ENCODE assay signal across 13 cellular contexts in genomic region chr11:72744474-72744873, GRCh38. TPM values are rescaled to one million over a fixed set of nuclear protein-coding genes. Genes with fewer than 3 reads are reported as not detected.
DNase-seq lines count a peak whose midpoint lies in the region; ATAC-seq lines count a peak whose summit lies in the region.
"Had no signal": no experiment of that assay in that cellular context is flagged by ENCODE, and none has a peak within 500 bp of the region (broad histone marks: within the 10 kb centered on the region; RNA-seq: fewer than 3 reads in every experiment).

No MANE protein-coding gene starts in this region.

- H3K23ac ChIP-seq in mesenchymal stem cell (ENCODE audit: low read length in 2 of 2) (no peak overlapping the region), neuronal stem cell (ENCODE audit: low read depth, low read length, poor library complexity) (no peak overlapping the region)

- peaks cover 60 to 96% (median 85%) of the 10 kb centered on the region in 10 experiments for H3K4me1 ChIP-seq in BLaER1 treated with 17β-estradiol and CSF1 and Interleukin-3, amounts not matched to agents 10 nM and 100 nM
- H3K4me1 ChIP-seq in mesenchymal stem cell (ENCODE audit: control insufficient read depth, insufficient read depth, low read depth, low read length): peaks cover 26% of the 10 kb centered on the region
- H3K4me1 ChIP-seq in neuronal stem cell (ENCODE audit: control insufficient read depth in 2 of 2, insufficient read depth in 1 of 2, low read depth in 1 of 2, low read length in 2 of 2): peaks cover 5 to 9% of the 10 kb centered on the region in 2 donors
- H3K4me1 ChIP-seq: SJCRH30 had no signal

- H4K20me1 ChIP-seq in BLaER1 treated with 17β-estradiol and CSF1 and Interleukin-3, amounts not matched to agents 10 nM and 100 nM: peaks cover 51 to 91% (median 83%) of the 10 kb centered on the region in 11 experiments

- no peak overlapping the region for H3K4me3 ChIP-seq in BLaER1 treated with 17β-estradiol and CSF1 and Interleukin-3, amounts not matched to agents 10 nM and 100 nM
- H3K4me3 ChIP-seq in mesenchymal stem cell (ENCODE audit: insufficient read depth in 1 of 2, low read depth in 1 of 2, low read length in 2 of 2): no peak overlapping the region
- no peak overlapping the region for H3K4me3 ChIP-seq in neuronal stem cell (ENCODE audit: low read length in 2 of 2)
- H3K4me3 ChIP-seq: SJCRH30 had no signal

- 77% methylated on average over 5 of the region's 6 CpGs for whole genome bisulfite sequencing in mesenchymal stem cell
- no CpG with 5 or more reads among the region's 6 CpGs for WGBS in neuronal stem cell (ENCODE audit: extremely low coverage in 2 of 2, insufficient read length in 2 of 2, insufficient replicate concordance in 1 of 2), 2 donors

- H3K79me1 ChIP-seq in mesenchymal stem cell (replicated peaks; ENCODE audit: low read length, poor library complexity, severe bottlenecking) (peaks cover 50% of the 10 kb centered on the region), neuronal stem cell (ENCODE audit: low read depth, low read length) (peaks cover 6% of the 10 kb centered on the region)

- ATAC-seq in GM18867 (IDR thresholded peaks at IDR 0.05; ENCODE audit: unreplicated experiment) (peak; percentile 2), SK-N-SH treated with all-trans-retinoic acid at 6 μM for 48 hours (no peak)

- no peaks in the 10 kb centered on the region for H3K27me3 Mint-ChIP-seq in activated T-helper 1 cell treated with anti-CD3 and anti-CD28 coated beads, Interleukin-12 subunit alpha, Interleukin-12 subunit beta, Interleukin-2, Interleukin-4 antibody, amounts not matched to agents 30 ng/mL and 10 ng/mL and 1 ng/mL, durations not matched to agents 14 hours and 24 hours and 36 hours (ENCODE audit: insufficient read depth)

- peak overlapping the region in 1 of 2 experiments; percentile 34 for H3K4ac ChIP-seq in mesenchymal stem cell (ENCODE audit: low read depth in 1 of 2, low read length in 2 of 2)
- no peak overlapping the region for H3K4ac ChIP-seq in neuronal stem cell (ENCODE audit: low read length)

- no peak overlapping the region for H2AK5ac ChIP-seq in mesenchymal stem cell (ENCODE audit: low read length, severe bottlenecking)
- no peak overlapping the region for H2AK5ac ChIP-seq in neuronal stem cell (ENCODE audit: low read depth, low read length)

- H4K91ac ChIP-seq in mesenchymal stem cell (ENCODE audit: low read length) (no peak overlapping the region), neuronal stem cell (ENCODE audit: low read depth, low read length, poor library complexity) (no peak overlapping the region)

- peak overlapping the region in 5 of 11 experiments; percentile 1 to 44 (median 40); a peak in 3 of 22 replicates for H3K9ac ChIP-seq in BLaER1 treated with 17β-estradiol and CSF1 and Interleukin-3, amounts not matched to agents 10 nM and 100 nM
- H3K9ac ChIP-seq in mesenchymal stem cell (ENCODE audit: low read length) (peak overlapping the region; percentile 3), neuronal stem cell (ENCODE audit: low read depth, low read length, poor library complexity) (no peak overlapping the region)

- peak overlapping the region in 1 of 2 experiments; percentile 3 for H2BK12ac ChIP-seq in mesenchymal stem cell (ENCODE audit: low read length in 2 of 2)
- H2BK12ac ChIP-seq in neuronal stem cell (ENCODE audit: low read length): no peak overlapping the region

- H3K27ac Mint-ChIP-seq in activated T-helper 1 cell treated with anti-CD3 and anti-CD28 coated beads, Interleukin-12 subunit alpha, Interleukin-12 subunit beta, Interleukin-2, Interleukin-4 antibody, amounts not matched to agents 30 ng/mL and 10 ng/mL and 1 ng/mL, durations not matched to agents 14 hours and 24 hours and 36 hours: peak overlapping the region; percentile 75

- H2BK15ac ChIP-seq in mesenchymal stem cell (ENCODE audit: low read depth, poor library complexity, severe bottlenecking): no peak overlapping the region
- no peak overlapping the region for H2BK15ac ChIP-seq in neuronal stem cell (ENCODE audit: low read length)

- H3K27me3 ChIP-seq in BLaER1 treated with 17β-estradiol and CSF1 and Interleukin-3, amounts not matched to agents 10 nM and 100 nM: no peaks in the 10 kb centered on the region
- no peaks in the 10 kb centered on the region for H3K27me3 ChIP-seq in mesenchymal stem cell (ENCODE audit: control insufficient read depth in 1 of 2, insufficient read depth in 1 of 2, low read length in 2 of 2)
- no peaks in the 10 kb centered on the region for H3K27me3 ChIP-seq in neuronal stem cell (ENCODE audit: control insufficient read depth in 3 of 3, insufficient read depth in 3 of 3, low read depth in 1 of 3, low read length in 3 of 3)
- H3K27me3 ChIP-seq: SJCRH30 had no signal

- H3K18ac ChIP-seq in mesenchymal stem cell (ENCODE audit: low read depth in 1 of 2, low read length in 2 of 2): no peak overlapping the region
- H3K18ac ChIP-seq in neuronal stem cell (ENCODE audit: low read length): no peak overlapping the region

- intact Hi-C loops in activated T-helper 1 cell treated with anti-CD3 and anti-CD28 coated beads, Interleukin-12 subunit alpha, Interleukin-12 subunit beta, Interleukin-2, Interleukin-4 antibody, amounts not matched to agents 30 ng/mL and 10 ng/mL and 1 ng/mL, durations not matched to agents 14 hours and 24 hours and 36 hours (cut with micrococcal nuclease): no loop called here

- H2AFZ ChIP-seq in mesenchymal stem cell (ENCODE audit: low read depth, low read length) (no peak overlapping the region), neuronal stem cell (ENCODE audit: low read length) (no peak overlapping the region)

- H4K8ac ChIP-seq in mesenchymal stem cell (ENCODE audit: low read length) (no peak overlapping the region), neuronal stem cell (ENCODE audit: low read depth, low read length) (no peak overlapping the region)

- peaks cover 0 to 24% (median 6%) of the 10 kb centered on the region in 11 experiments; a peak in 9 of 22 replicates for H3K36me3 ChIP-seq in BLaER1 treated with 17β-estradiol and CSF1 and Interleukin-3, amounts not matched to agents 10 nM and 100 nM
- H3K36me3 ChIP-seq in mesenchymal stem cell (ENCODE audit: control insufficient read depth in 1 of 2, insufficient read depth in 2 of 2, low read depth in 1 of 2, low read length in 2 of 2) (peaks cover 9 to 10% of the 10 kb centered on the region in 2 experiments), neuronal stem cell (replicated peaks in 1 of 2; ENCODE audit: control insufficient read depth in 2 of 2, insufficient read depth in 2 of 2, low read length in 2 of 2) (no peaks in the 10 kb centered on the region)
- H3K36me3 ChIP-seq: SJCRH30 had no signal

- peak overlapping the region; percentile 49 to 100 (median 68) for H3K4me2 ChIP-seq in BLaER1 treated with 17β-estradiol and CSF1 and Interleukin-3, amounts not matched to agents 10 nM and 100 nM
- H3K4me2 ChIP-seq in mesenchymal stem cell (ENCODE audit: low read length, poor library complexity, severe bottlenecking) (no peak overlapping the region), neuronal stem cell (ENCODE audit: insufficient read depth, low read length, poor library complexity, severe bottlenecking) (no peak overlapping the region)

- H3K9me3 Mint-ChIP-seq in activated T-helper 1 cell treated with anti-CD3 and anti-CD28 coated beads, Interleukin-12 subunit alpha, Interleukin-12 subunit beta, Interleukin-2, Interleukin-4 antibody, amounts not matched to agents 30 ng/mL and 10 ng/mL and 1 ng/mL, durations not matched to agents 14 hours and 24 hours and 36 hours: no peaks in the 10 kb centered on the region

- H3K14ac ChIP-seq in mesenchymal stem cell (ENCODE audit: low read length in 2 of 2): no peak overlapping the region
- no peak overlapping the region for H3K14ac ChIP-seq in neuronal stem cell (ENCODE audit: low read length)

- H2BK120ac ChIP-seq in mesenchymal stem cell (ENCODE audit: low read depth, low read length) (no peak overlapping the region), neuronal stem cell (ENCODE audit: low read depth, low read length) (no peak overlapping the region)

- peak overlapping the region in 6 of 11 experiments; percentile 14 to 59 (median 38); a peak in 9 of 22 replicates for H3K27ac ChIP-seq in BLaER1 treated with 17β-estradiol and CSF1 and Interleukin-3, amounts not matched to agents 10 nM and 100 nM
- H3K27ac ChIP-seq in mesenchymal stem cell (ENCODE audit: low read length, poor library complexity, severe bottlenecking) (no peak overlapping the region), neuronal stem cell (replicated peaks; ENCODE audit: low read length) (no peak overlapping the region)
- H3K27ac ChIP-seq: SJCRH30 had no signal

- H3K36me3 Mint-ChIP-seq in activated T-helper 1 cell treated with anti-CD3 and anti-CD28 coated beads, Interleukin-12 subunit alpha, Interleukin-12 subunit beta, Interleukin-2, Interleukin-4 antibody, amounts not matched to agents 30 ng/mL and 10 ng/mL and 1 ng/mL, durations not matched to agents 14 hours and 24 hours and 36 hours (ENCODE audit: low read depth): peaks cover 5% of the 10 kb centered on the region

- H3K4me3 Mint-ChIP-seq in activated T-helper 1 cell treated with anti-CD3 and anti-CD28 coated beads, Interleukin-12 subunit alpha, Interleukin-12 subunit beta, Interleukin-2, Interleukin-4 antibody, amounts not matched to agents 30 ng/mL and 10 ng/mL and 1 ng/mL, durations not matched to agents 14 hours and 24 hours and 36 hours: no peak overlapping the region

- H2BK5ac ChIP-seq in mesenchymal stem cell (ENCODE audit: low read depth, low read length, poor library complexity, severe bottlenecking) (no peak overlapping the region), neuronal stem cell (ENCODE audit: low read length) (no peak overlapping the region)

- peaks cover 48% of the 10 kb centered on the region for H3K4me1 Mint-ChIP-seq in activated T-helper 1 cell treated with anti-CD3 and anti-CD28 coated beads, Interleukin-12 subunit alpha, Interleukin-12 subunit beta, Interleukin-2, Interleukin-4 antibody, amounts not matched to agents 30 ng/mL and 10 ng/mL and 1 ng/mL, durations not matched to agents 14 hours and 24 hours and 36 hours (ENCODE audit: low read depth)

- DNase-seq in activated T-helper 1 cell treated with anti-CD3 and anti-CD28 coated beads, Interleukin-12 subunit alpha, Interleukin-12 subunit beta, Interleukin-2, Interleukin-4 antibody, amounts not matched to agents 30 ng/mL and 10 ng/mL and 1 ng/mL, durations not matched to agents 14 hours and 24 hours and 36 hours (ENCODE audit: low spot score): no peak
- no peak for DNase-seq in mesenchymal stem cell
- DNase-seq in globus pallidus (ENCODE audit: low spot score): no peak
- no peak for DNase-seq in stimulated activated CD4-positive, alpha-beta T cell treated with anti-CD3 and anti-CD28 coated beads, Interleukin-1b, Interleukin-23, amount 100 ng/mL, for 48 hours
- DNase-seq in neuronal stem cell (ENCODE audit: low spot score): no peak
- DNase-seq: aorta; mesendoderm; NCI-H2029 treated with DMSO at 0.1 percent for 48 hours; SJCRH30; stimulated activated CD4-positive, alpha-beta T cell treated with anti-CD3 and anti-CD28 coated beads, Interleukin-15, amount 100 ng/mL, for 24 hours had no signal

- H3K9me3 ChIP-seq in BLaER1 treated with 17β-estradiol and CSF1 and Interleukin-3, amounts not matched to agents 10 nM and 100 nM (replicated peaks in 1 of 11): no peaks in the 10 kb centered on the region
- no peaks in the 10 kb centered on the region for H3K9me3 ChIP-seq in mesenchymal stem cell (ENCODE audit: control insufficient read depth, low read length)
- H3K9me3 ChIP-seq in neuronal stem cell (replicated peaks in 1 of 2; ENCODE audit: control insufficient read depth in 2 of 2, insufficient read depth in 1 of 2, low read depth in 1 of 2, low read length in 2 of 2): no peaks in the 10 kb centered on the region
- H3K9me3 ChIP-seq: SJCRH30 had no signal

RNA-seq across cellular contexts. Expression of gene ARAP1, which starts 7.7 kb away (rescaled TPM):
- 78.8 and 88.6 TPM in 2 replicates for total RNA-seq in activated T-helper 1 cell treated with anti-CD3 and anti-CD28 coated beads, Interleukin-12 subunit alpha, Interleukin-12 subunit beta, Interleukin-2, Interleukin-4 antibody, amounts not matched to agents 30 ng/mL and 10 ng/mL and 1 ng/mL, durations not matched to agents 14 hours and 24 hours and 36 hours
- 26.6 TPM for polyA plus RNA-seq in mesenchymal stem cell (2013, experiment 1 of 2)
- polyA plus RNA-seq in mesenchymal stem cell (2013, experiment 2 of 2): 23.6 TPM
- polyA plus RNA-seq in neuronal stem cell (2013, experiment 1 of 2): 15.2 TPM
- 15.9 TPM for polyA plus RNA-seq in neuronal stem cell (2013, experiment 2 of 2)

RNA-seq across cellular contexts. Expression of gene STARD10, which starts 49.4 kb away (rescaled TPM):
- total RNA-seq in activated T-helper 1 cell treated with anti-CD3 and anti-CD28 coated beads, Interleukin-12 subunit alpha, Interleukin-12 subunit beta, Interleukin-2, Interleukin-4 antibody, amounts not matched to agents 30 ng/mL and 10 ng/mL and 1 ng/mL, durations not matched to agents 14 hours and 24 hours and 36 hours: 19.8 and 23.9 TPM in 2 replicates
- polyA plus RNA-seq in mesenchymal stem cell (2013, experiment 1 of 2): 16.5 TPM
- polyA plus RNA-seq in mesenchymal stem cell (2013, experiment 2 of 2): 13.7 TPM
- 19.9 TPM for polyA plus RNA-seq in neuronal stem cell (2013, experiment 1 of 2)
- polyA plus RNA-seq in neuronal stem cell (2013, experiment 2 of 2): 17.9 TPM

Comparison
In these comparisons a context has a peak if more than half of its experiments do, and no peak if none do; other contexts are left out.
1. H3K27ac ChIP-seq: peak in BLaER1 treated with 17β-estradiol and CSF1 and Interleukin-3, amounts not matched to agents 10 nM and 100 nM (6 of 11); none in mesenchymal stem cell (single experiment) and neuronal stem cell (single experiment).
2. H3K4me2 ChIP-seq: peak in BLaER1 treated with 17β-estradiol and CSF1 and Interleukin-3, amounts not matched to agents 10 nM and 100 nM (11 of 11); none in mesenchymal stem cell (single experiment) and neuronal stem cell (single experiment).